In the genomic region with DNA sequence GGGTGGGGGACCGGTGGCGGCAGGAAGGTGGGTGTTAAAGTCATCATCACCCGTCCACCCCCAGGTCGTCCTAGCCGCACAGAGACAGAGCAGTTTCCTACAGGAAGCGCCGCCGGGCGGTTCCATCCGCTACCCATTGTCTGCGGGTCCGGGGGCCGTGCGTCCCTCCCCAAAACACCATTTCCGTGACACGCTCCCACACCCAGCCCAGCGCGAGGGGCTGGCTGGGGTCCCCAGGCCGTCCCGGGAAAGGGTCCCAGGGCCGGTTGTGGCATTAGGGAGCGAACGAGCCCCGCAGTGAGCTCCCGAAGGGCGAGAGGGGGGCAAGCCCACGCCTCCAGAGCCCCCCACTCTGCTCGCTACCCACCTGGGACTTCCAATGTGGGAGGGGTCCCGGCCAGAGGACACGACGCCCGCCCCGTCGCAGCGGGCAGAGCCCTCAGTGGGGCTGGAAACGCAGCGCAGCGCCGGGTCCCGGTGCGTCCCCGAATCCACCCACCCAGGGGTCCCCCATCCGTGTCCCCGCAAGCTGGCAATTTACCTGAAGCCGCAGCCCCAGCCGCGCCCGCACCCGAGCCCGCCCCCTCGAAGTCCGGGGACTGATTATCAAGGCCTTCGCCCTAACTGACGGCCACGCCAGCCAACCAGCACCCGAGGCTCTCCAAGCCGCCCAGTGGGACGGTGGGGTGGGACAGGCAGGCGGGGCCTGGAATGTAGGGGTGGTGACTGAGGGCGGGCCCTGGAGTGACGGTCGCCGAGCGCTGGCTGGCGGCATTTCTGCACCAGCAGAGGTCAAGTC, we compare ENCODE assay signal across 8 cellular contexts. TPM values are rescaled to one million over a fixed set of nuclear protein-coding genes. Genes with fewer than 3 reads are reported as not detected.
DNase-seq lines count a peak whose midpoint lies in the region; FAIRE-seq and TF ChIP-seq lines count a peak whose summit lies in the region.

A gene (minus strand): TSS at position 579 of the 799 bp plus-strand sequence. CDS start 5,434 bp downstream, outside the sequence.

- H3K4me2 ChIP-seq in astrocyte (ENCODE audit: low read length), result peak within 1 kb of the TSS; percentile 51

- no peaks in the 10 kb centered on the region for H3K79me2 ChIP-seq in astrocyte (ENCODE audit: insufficient read depth, low read length)

- H3K36me3 Mint-ChIP-seq in astrocyte (ENCODE audit: low read depth, unreplicated experiment), result peaks cover 3% of the 10 kb centered on the region

- FAIRE-seq in astrocyte (lab: Jason Lieb, UNC), result no peak

- DNase-seq in EL, result peak; percentile 91
- peak; percentile 82 for DNase-seq in NCI-H1436 (lab: John Stamatoyannopoulos, UW)
- peak; percentile 87 for DNase-seq in T1000 (lab: John Stamatoyannopoulos, UW)
- DNase-seq in astrocyte (ENCODE audit: low read depth), result peak; percentile 92
- DNase-seq in hepatic stellate cell (ENCODE audit: low spot score), result peak; percentile 99
- DNase-seq in putamen (ENCODE audit: low spot score), result peak; percentile 87

- no peak within 1 kb of the TSS for H3K27ac ChIP-seq in HEK293 (ENCODE audit: extremely low read depth, low read depth, low read length)
- no peak within 1 kb of the TSS for H3K27ac ChIP-seq in astrocyte (ENCODE audit: low read depth, low read length)
- no peak within 1 kb of the TSS for H3K27ac ChIP-seq in urinary bladder (ENCODE audit: low read depth)

- H3K36me3 ChIP-seq in HEK293 (ENCODE audit: control insufficient read depth in 2 of 2, insufficient read depth in 1 of 2, low read length in 2 of 2) (no peaks in the 10 kb centered on the region), astrocyte (ENCODE audit: insufficient read depth, low read length) (no peaks in the 10 kb centered on the region), urinary bladder (ENCODE audit: insufficient read depth) (no peaks in the 10 kb centered on the region)

- CTCF ChIA-PET in HEK293 (lab: Yijun Ruan, JAX), result interaction anchor here (0.6 to 1.2 kb wide), 3 partner anchors 11 to 241 kb away, joined by 3 to 4 read pairs (median 3); no protein-coding TSS in a partner anchor

- H4K20me1 ChIP-seq in astrocyte (ENCODE audit: insufficient read depth, low read length), result no peaks in the 10 kb centered on the region

- H3K4me3 Mint-ChIP-seq in astrocyte (ENCODE audit: unreplicated experiment), result no peak within 1 kb of the TSS

- H3K27ac Mint-ChIP-seq in astrocyte (ENCODE audit: unreplicated experiment), result no peak within 1 kb of the TSS

- peaks cover 3% of the 10 kb centered on the region for H3K4me1 Mint-ChIP-seq in astrocyte (ENCODE audit: low read depth, unreplicated experiment)

- peak within 1 kb of the TSS; percentile 56 for H2AFZ ChIP-seq in astrocyte (ENCODE audit: low read depth, low read length)

- H3K27me3 ChIP-seq in astrocyte (ENCODE audit: insufficient read depth, low read length), result peaks cover 13% of the 10 kb centered on the region

- POLR2A ChIA-PET in HEK293 (lab: Yijun Ruan, JAX), result interaction anchor here (1.2 kb wide), 1 partner anchor 70 kb away, joined by 3 read pairs; a partner anchor contains a TSS

- no peaks in the 10 kb centered on the region for H3K9me3 Mint-ChIP-seq in astrocyte (ENCODE audit: unreplicated experiment)

- H3K27me3 Mint-ChIP-seq in astrocyte (ENCODE audit: low read depth, unreplicated experiment), result peaks cover 30% of the 10 kb centered on the region

- no peak for TF ChIP-seq CTCF in HEK293 (tag by site-specific recombination; IDR thresholded peaks at IDR 0.05)
- TF ChIP-seq CTCF in astrocyte (IDR thresholded peaks at IDR 0.05; ENCODE audit: insufficient read depth, low read depth, low read length), result no peak

- no peaks in the 10 kb centered on the region for H3K4me1 ChIP-seq in HEK293 (ENCODE audit: control insufficient read depth, insufficient read depth, low read length)
- peaks cover 3% of the 10 kb centered on the region for H3K4me1 ChIP-seq in astrocyte (ENCODE audit: insufficient read depth, low read length)
- H3K4me1 ChIP-seq in urinary bladder (ENCODE audit: insufficient read depth), result no peaks in the 10 kb centered on the region

- H3K9ac ChIP-seq in astrocyte (ENCODE audit: low read length), result no peak within 1 kb of the TSS

- H3K4me3 ChIP-seq in HEK293 (ENCODE audit: low read depth, low read length) (peak within 1 kb of the TSS; percentile 33), astrocyte (ENCODE audit: insufficient read depth, low read depth, low read length) (no peak within 1 kb of the TSS), urinary bladder (ENCODE audit: low read depth, low read length) (peak within 1 kb of the TSS; percentile 49)

- 3% methylated on average over 65 of the region's 65 CpGs for WGBS in urinary bladder

- H3K9me3 ChIP-seq in HEK293 (ENCODE audit: control insufficient read depth, insufficient read depth, low read depth, low read length), result no peaks in the 10 kb centered on the region
- H3K9me3 ChIP-seq in astrocyte (ENCODE audit: insufficient read depth, low read depth, low read length), result no peaks in the 10 kb centered on the region

TF ChIP-seq in HEK293, 187 proteins besides CTCF, POLR2A, EP300 and RAD21 (continues in another document):
- TF ChIP-seq, protein P1, sequence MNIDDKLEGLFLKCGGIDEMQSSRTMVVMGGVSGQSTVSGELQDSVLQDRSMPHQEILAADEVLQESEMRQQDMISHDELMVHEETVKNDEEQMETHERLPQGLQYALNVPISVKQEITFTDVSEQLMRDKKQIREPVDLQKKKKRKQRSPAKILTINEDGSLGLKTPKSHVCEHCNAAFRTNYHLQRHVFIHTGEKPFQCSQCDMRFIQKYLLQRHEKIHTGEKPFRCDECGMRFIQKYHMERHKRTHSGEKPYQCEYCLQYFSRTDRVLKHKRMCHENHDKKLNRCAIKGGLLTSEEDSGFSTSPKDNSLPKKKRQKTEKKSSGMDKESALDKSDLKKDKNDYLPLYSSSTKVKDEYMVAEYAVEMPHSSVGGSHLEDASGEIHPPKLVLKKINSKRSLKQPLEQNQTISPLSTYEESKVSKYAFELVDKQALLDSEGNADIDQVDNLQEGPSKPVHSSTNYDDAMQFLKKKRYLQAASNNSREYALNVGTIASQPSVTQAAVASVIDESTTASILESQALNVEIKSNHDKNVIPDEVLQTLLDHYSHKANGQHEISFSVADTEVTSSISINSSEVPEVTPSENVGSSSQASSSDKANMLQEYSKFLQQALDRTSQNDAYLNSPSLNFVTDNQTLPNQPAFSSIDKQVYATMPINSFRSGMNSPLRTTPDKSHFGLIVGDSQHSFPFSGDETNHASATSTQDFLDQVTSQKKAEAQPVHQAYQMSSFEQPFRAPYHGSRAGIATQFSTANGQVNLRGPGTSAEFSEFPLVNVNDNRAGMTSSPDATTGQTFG (tag by site-specific recombination; IDR thresholded peaks at IDR 0.05; ENCODE audit: borderline replicate concordance), result no peak
- 0 out of 2 replicates have a peak, but pooled peaks have one; percentile 24 for TF ChIP-seq KLF10 (tag by site-specific recombination; IDR thresholded peaks at IDR 0.05)
- TF ChIP-seq, protein P2, sequence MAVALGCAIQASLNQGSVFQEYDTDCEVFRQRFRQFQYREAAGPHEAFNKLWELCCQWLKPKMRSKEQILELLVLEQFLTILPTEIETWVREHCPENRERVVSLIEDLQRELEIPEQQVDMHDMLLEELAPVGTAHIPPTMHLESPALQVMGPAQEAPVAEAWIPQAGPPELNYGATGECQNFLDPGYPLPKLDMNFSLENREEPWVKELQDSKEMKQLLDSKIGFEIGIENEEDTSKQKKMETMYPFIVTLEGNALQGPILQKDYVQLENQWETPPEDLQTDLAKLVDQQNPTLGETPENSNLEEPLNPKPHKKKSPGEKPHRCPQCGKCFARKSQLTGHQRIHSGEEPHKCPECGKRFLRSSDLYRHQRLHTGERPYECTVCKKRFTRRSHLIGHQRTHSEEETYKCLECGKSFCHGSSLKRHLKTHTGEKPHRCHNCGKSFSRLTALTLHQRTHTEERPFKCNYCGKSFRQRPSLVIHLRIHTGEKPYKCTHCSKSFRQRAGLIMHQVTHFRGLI (tag by site-specific recombination; IDR thresholded peaks at IDR 0.05), result peak; percentile 59; the same call in 1 of the 2 replicates
- TF ChIP-seq ZNF2 (tag by site-specific recombination; IDR thresholded peaks at IDR 0.05), result no peak
- peak; percentile 36; the same call in 1 of the 2 replicates for TF ChIP-seq KLF9 (tag by site-specific recombination; IDR thresholded peaks at IDR 0.05; ENCODE audit: low read depth)
- peak; percentile 63 for TF ChIP-seq KLF1 (tag by site-specific recombination; IDR thresholded peaks at IDR 0.05)
- TF ChIP-seq SP2 (tag by site-specific recombination; IDR thresholded peaks at IDR 0.05), result peak; percentile 96
- no peak for TF ChIP-seq GFI1B (tag by site-specific recombination; IDR thresholded peaks at IDR 0.05)
- no peak for TF ChIP-seq ZNF529 (tag by site-specific recombination; IDR thresholded peaks at IDR 0.05; ENCODE audit: insufficient replicate concordance)
- TF ChIP-seq ZNF335 (tag by site-specific recombination; conservative IDR thresholded peaks at IDR 0.05), result 0 out of 2 replicates have a peak, but pooled peaks have one; percentile 13
- TF ChIP-seq, protein P3, sequence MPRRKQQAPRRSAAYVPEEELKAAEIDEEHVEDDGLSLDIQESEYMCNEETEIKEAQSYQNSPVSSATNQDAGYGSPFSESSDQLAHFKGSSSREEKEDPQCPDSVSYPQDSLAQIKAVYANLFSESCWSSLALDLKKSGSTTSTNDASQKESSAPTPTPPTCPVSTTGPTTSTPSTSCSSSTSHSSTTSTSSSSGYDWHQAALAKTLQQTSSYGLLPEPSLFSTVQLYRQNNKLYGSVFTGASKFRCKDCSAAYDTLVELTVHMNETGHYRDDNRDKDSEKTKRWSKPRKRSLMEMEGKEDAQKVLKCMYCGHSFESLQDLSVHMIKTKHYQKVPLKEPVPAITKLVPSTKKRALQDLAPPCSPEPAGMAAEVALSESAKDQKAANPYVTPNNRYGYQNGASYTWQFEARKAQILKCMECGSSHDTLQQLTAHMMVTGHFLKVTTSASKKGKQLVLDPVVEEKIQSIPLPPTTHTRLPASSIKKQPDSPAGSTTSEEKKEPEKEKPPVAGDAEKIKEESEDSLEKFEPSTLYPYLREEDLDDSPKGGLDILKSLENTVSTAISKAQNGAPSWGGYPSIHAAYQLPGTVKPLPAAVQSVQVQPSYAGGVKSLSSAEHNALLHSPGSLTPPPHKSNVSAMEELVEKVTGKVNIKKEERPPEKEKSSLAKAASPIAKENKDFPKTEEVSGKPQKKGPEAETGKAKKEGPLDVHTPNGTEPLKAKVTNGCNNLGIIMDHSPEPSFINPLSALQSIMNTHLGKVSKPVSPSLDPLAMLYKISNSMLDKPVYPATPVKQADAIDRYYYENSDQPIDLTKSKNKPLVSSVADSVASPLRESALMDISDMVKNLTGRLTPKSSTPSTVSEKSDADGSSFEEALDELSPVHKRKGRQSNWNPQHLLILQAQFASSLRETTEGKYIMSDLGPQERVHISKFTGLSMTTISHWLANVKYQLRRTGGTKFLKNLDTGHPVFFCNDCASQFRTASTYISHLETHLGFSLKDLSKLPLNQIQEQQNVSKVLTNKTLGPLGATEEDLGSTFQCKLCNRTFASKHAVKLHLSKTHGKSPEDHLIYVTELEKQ (tag by site-specific recombination; IDR thresholded peaks at IDR 0.05; ENCODE audit: borderline replicate concordance), result no peak
- TF ChIP-seq GLIS2 (tag by site-specific recombination; IDR thresholded peaks at IDR 0.05), result 0 out of 2 replicates have a peak, but pooled peaks have one; percentile 33

RNA-seq across cellular contexts. Expression of the gene that starts here (rescaled TPM):
- total RNA-seq in astrocyte, result 0.94 and 2.9 TPM in 2 replicates
- 8.1 TPM for total RNA-seq in urinary bladder
- polyA plus RNA-seq in urinary bladder, result 13.0 TPM
